Comparison of ENCODE assay signal across 8 cellular contexts in the genomic region with DNA sequence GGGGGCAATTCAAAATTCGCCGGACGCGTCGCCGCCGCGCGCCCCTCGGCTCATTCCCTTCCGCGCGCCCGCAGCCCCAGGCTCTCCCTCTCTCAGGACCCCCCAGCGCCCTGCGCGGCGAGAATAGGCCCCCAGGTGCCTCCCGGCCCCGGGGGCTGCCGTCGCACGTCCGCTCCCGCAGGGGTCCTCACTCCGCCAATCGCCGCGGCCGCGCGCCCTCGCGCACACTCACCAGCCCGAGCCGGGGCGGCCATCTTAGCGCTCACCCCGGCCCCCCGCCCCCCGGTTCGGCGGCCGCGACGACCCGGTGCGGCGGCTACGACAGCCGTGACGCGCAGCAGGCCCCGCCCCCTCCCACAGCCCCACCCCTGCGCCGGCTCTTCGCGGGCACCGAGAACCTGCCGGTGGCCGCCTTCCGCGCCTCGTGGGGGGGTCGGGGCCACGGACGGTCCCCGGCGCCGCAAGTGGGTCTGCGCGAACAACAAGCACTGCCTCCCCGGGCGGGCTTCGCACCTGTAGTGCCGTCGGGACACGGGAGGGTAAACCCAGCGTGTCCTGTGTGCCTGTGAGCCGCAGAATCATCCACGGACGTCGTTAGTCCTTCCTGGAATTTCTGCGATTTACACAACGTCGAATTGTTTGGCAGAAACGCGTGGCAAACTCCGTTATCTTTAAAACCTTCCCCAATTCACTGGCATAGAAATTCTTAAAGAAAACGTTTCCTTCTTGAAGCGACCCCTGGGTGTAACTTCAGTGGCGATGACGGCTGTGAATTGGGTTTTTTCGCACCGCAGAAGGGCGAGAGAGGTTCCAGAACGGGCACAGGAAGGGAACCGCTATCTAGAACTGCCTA. TPM values are rescaled to one million over a fixed set of nuclear protein-coding genes. Genes with fewer than 3 reads are reported as not detected.
DNase-seq lines count a peak whose midpoint lies in the region; ATAC-seq and TF ChIP-seq lines count a peak whose summit lies in the region.

No MANE protein-coding gene starts in this region.

- H3K27me3 ChIP-seq in RWPE2 (ENCODE audit: insufficient read depth, poor library complexity, severe bottlenecking): peaks cover 12% of the 10 kb centered on the region
- H3K27me3 ChIP-seq in psoas muscle (ENCODE audit: insufficient read depth in 3 of 3, low read length in 2 of 3): peaks cover 0 to 31% (median 18%) of the 10 kb centered on the region in 3 donors
- H3K27me3 ChIP-seq in SJCRH30: no peaks in the 10 kb centered on the region; the same call in 1 of the 2 replicates

- no peaks in the 10 kb centered on the region for H3K36me3 ChIP-seq in RWPE2 (ENCODE audit: low read depth)
- no peaks in the 10 kb centered on the region for H3K36me3 ChIP-seq in psoas muscle (ENCODE audit: insufficient read depth in 1 of 2, low read depth in 1 of 2)
- no peaks in the 10 kb centered on the region for H3K36me3 ChIP-seq in SJCRH30

- no peak for DNase-seq in RWPE2 (ENCODE audit: low spot score)
- DNase-seq in left ventricle myocardium superior: peak; percentile 79
- DNase-seq in psoas muscle: peak; percentile 53 to 71
- DNase-seq in ureter (ENCODE audit: low spot score): peak; percentile 48
- DNase-seq in SJCRH30: no peak

- H3K27ac ChIP-seq in RWPE2 (ENCODE audit: poor library complexity, severe bottlenecking): no peak overlapping the region
- H3K27ac ChIP-seq in psoas muscle: peak overlapping the region; percentile 18
- no peak overlapping the region for H3K27ac ChIP-seq in SJCRH30

- peaks cover 6% of the 10 kb centered on the region for H3K36me3 Mint-ChIP-seq in activated naive CD8-positive, alpha-beta T cell

- H3K4me3 Mint-ChIP-seq in activated naive CD8-positive, alpha-beta T cell: peak overlapping the region; percentile 95

- WGBS in psoas muscle, 3 donors: 5 to 6% (median 6%) methylated on average over 79 to 98 of the region's 98 CpGs

- H3K4me1 Mint-ChIP-seq in activated naive CD8-positive, alpha-beta T cell (ENCODE audit: low read depth): peaks cover 56% of the 10 kb centered on the region

- H3K4me1 ChIP-seq in RWPE2 (ENCODE audit: insufficient read depth, poor library complexity, severe bottlenecking): no peaks in the 10 kb centered on the region
- no peaks in the 10 kb centered on the region for H3K4me1 ChIP-seq in psoas muscle
- H3K4me1 ChIP-seq in SJCRH30: no peaks in the 10 kb centered on the region

- H3K4me3 ChIP-seq in GM12875 (ENCODE audit: low read depth, low read length) (peak overlapping the region; percentile 33), RWPE2 (ENCODE audit: severe bottlenecking) (peak overlapping the region; percentile 34), psoas muscle (peak overlapping the region; percentile 72), SJCRH30 (no peak overlapping the region)

- TF ChIP-seq CTCF in GM12875 (IDR thresholded peaks at IDR 0.05; ENCODE audit: borderline replicate concordance, insufficient read depth, low read depth, low read length) (no peak), RWPE2 (IDR thresholded peaks at IDR 0.05; ENCODE audit: poor library complexity, severe bottlenecking) (no peak), psoas muscle (IDR thresholded peaks at IDR 0.05) (no peak)

- H3K27me3 Mint-ChIP-seq in activated naive CD8-positive, alpha-beta T cell: no peaks in the 10 kb centered on the region

- H3K9me3 Mint-ChIP-seq in activated naive CD8-positive, alpha-beta T cell (ENCODE audit: low read depth): peaks cover 4% of the 10 kb centered on the region

- H3K9me3 ChIP-seq in RWPE2 (ENCODE audit: severe bottlenecking): peaks cover 8% of the 10 kb centered on the region
- peaks cover 8% of the 10 kb centered on the region for H3K9me3 ChIP-seq in psoas muscle
- no peaks in the 10 kb centered on the region for H3K9me3 ChIP-seq in SJCRH30 (replicated peaks)

- peak overlapping the region; percentile 78 for H3K27ac Mint-ChIP-seq in activated naive CD8-positive, alpha-beta T cell

- ATAC-seq in RWPE2 (ENCODE audit: low read depth): peak; percentile 60; the same call in 2 of the 3 replicates
- ATAC-seq in left ventricle myocardium superior: peak; percentile 96
- ATAC-seq in psoas muscle: peak; percentile 48 to 76 (median 60)
- ATAC-seq in HG02623 (IDR thresholded peaks at IDR 0.05; ENCODE audit: unreplicated experiment): no peak

- intact Hi-C loops in left ventricle myocardium superior (cut with micrococcal nuclease) (no loop called here), psoas muscle (cut with DNase I) (no loop called here)

RNA-seq across cellular contexts. Expression of a gene that starts 2.5 kb away (rescaled TPM):
- total RNA-seq in left ventricle myocardium superior (1.0 TPM), psoas muscle (under 1 TPM; 0.11 to 0.34 (median 0.24) TPM), ureter (1.3 TPM)
- polyA plus RNA-seq in psoas muscle: under 1 TPM; 0.13 to 0.17 (median 0.14) TPM
- total RNA-seq in SJCRH30 (2014; rRNA removed; shearing (Covaris generic)): 0.04 TPM in 1 of 2 replicates, not detected in the other

Comparison
In these comparisons a context has a peak if more than half of its experiments do, and no peak if none do; other contexts are left out.
1. DNase-seq: peak in left ventricle myocardium superior (single experiment), psoas muscle (2 of 2) and ureter (single experiment); none in RWPE2 (single experiment) and SJCRH30 (0 of 2).